In the genomic region with DNA sequence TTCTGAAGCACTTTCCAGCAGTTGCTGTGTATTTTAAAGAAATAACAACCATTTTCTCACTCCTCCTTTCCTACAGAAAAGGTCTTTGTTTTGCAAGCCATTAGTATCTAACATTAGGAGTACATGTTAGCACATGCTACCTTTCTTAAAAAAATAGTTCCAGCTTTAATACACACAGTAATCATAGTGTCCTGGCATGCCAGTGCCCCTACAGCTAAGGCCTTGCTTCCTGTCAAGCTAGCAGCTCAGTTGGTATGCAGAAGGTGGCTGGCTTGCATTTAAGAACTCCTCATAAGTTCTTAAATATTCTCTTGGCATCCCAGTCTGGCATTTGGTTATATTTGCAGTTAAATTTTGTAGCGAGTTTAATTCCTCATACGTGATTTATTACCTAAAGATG, we compare ENCODE assay signal across 22 cellular contexts.
DNase-seq lines count a peak whose midpoint lies in the region; ATAC-seq and TF ChIP-seq lines count a peak whose summit lies in the region.
"Had no signal": no experiment of that assay in that cellular context is flagged by ENCODE, and none has a peak within 500 bp of the region (broad histone marks: within the 10 kb centered on the region; RNA-seq: fewer than 3 reads in every experiment).

No MANE protein-coding gene starts in this region.

- no peak overlapping the region for H3K4me3 ChIP-seq in cardiac muscle cell
- no peak overlapping the region for H3K4me3 ChIP-seq in smooth muscle cell
- no peak overlapping the region for H3K4me3 ChIP-seq in left lung
- H3K4me3 ChIP-seq: GM23248, HAP-1, Peyer's patch, SJSA1 had no signal

- H3F3A ChIP-seq in smooth muscle cell (ENCODE audit: low read depth), result no peaks in the 10 kb centered on the region

- no peaks in the 10 kb centered on the region for H3K27me3 ChIP-seq in cardiac muscle cell
- no peaks in the 10 kb centered on the region for H3K27me3 ChIP-seq in foreskin keratinocyte
- no peaks in the 10 kb centered on the region for H3K27me3 ChIP-seq in smooth muscle cell (ENCODE audit: low read depth)
- no peaks in the 10 kb centered on the region for H3K27me3 ChIP-seq in left lung
- H3K27me3 ChIP-seq: Peyer's patch, SJSA1 had no signal

- H3K9me3 ChIP-seq in cardiac muscle cell (ENCODE audit: low read depth) (no peaks in the 10 kb centered on the region), smooth muscle cell (replicated peaks; ENCODE audit: low read depth) (no peaks in the 10 kb centered on the region), left lung (no peaks in the 10 kb centered on the region)
- H3K9me3 ChIP-seq: HAP-1, Peyer's patch, SJSA1 had no signal

- intact Hi-C loops in left cardiac atrium (cut with DNase I) (no loop called here), left lung (cut with DNase I) (no loop called here)

- H3K4me1 ChIP-seq in cardiac muscle cell (ENCODE audit: low read depth) (no peaks in the 10 kb centered on the region), foreskin keratinocyte (peaks cover 35% of the 10 kb centered on the region), smooth muscle cell (ENCODE audit: low read depth) (no peaks in the 10 kb centered on the region), left lung (no peaks in the 10 kb centered on the region)
- H3K4me1 ChIP-seq: HAP-1, Peyer's patch, SJSA1 had no signal

- POLR2A ChIA-PET in HEK293T (lab: Yijun Ruan, JAX), result no interaction called here

- CTCF ChIA-PET in HEK293T (lab: Yijun Ruan, JAX), result no interaction called here

- H3K9ac ChIP-seq in smooth muscle cell (ENCODE audit: low read depth), result no peak overlapping the region
- H3K9ac ChIP-seq: GM23248 had no signal

- ATAC-seq in left cardiac atrium, result no peak
- peak; percentile 67 for ATAC-seq in foreskin keratinocyte
- ATAC-seq in HG03342 (IDR thresholded peaks at IDR 0.05; ENCODE audit: unreplicated experiment), result no peak
- ATAC-seq in left lung, result no peak
- ATAC-seq: Right ventricle myocardium inferior had no signal

- H3K27ac ChIP-seq in cardiac muscle cell (peak overlapping the region; percentile 48), VCaP (peak overlapping the region; percentile 91), foreskin keratinocyte (peak overlapping the region; percentile 37), smooth muscle cell (ENCODE audit: low read depth) (peak overlapping the region; percentile 27), left lung (no peak overlapping the region)
- H3K27ac ChIP-seq: C4-2B, Peyer's patch, SJSA1 had no signal

- peaks cover 60% of the 10 kb centered on the region for H4K20me1 ChIP-seq in smooth muscle cell (ENCODE audit: low read depth)

- no peak for TF ChIP-seq CTCF in cardiac muscle cell (IDR thresholded peaks at IDR 0.05; ENCODE audit: low read depth, low read length)
- TF ChIP-seq CTCF in VCaP (conservative IDR thresholded peaks at IDR 0.05), result no peak
- TF ChIP-seq CTCF in foreskin keratinocyte (conservative IDR thresholded peaks at IDR 0.05), result peak; percentile 7
- no peak for TF ChIP-seq CTCF in smooth muscle cell (IDR thresholded peaks at IDR 0.05; ENCODE audit: borderline replicate concordance, insufficient read depth, poor library complexity, severe bottlenecking)
- TF ChIP-seq CTCF in left lung (IDR thresholded peaks at IDR 0.05), result no peak

- 89% methylated on average over 2 of the region's 2 CpGs for WGBS in smooth muscle cell (ENCODE audit: low lambda C conversion rate)

- H2AFZ ChIP-seq in smooth muscle cell (ENCODE audit: low read depth), result no peak overlapping the region
- H2AFZ ChIP-seq: GM23248 had no signal

- H3K36me3 ChIP-seq in cardiac muscle cell, result peaks cover 24% of the 10 kb centered on the region
- H3K36me3 ChIP-seq in smooth muscle cell (ENCODE audit: low read depth), result peaks cover 6% of the 10 kb centered on the region
- H3K36me3 ChIP-seq in left lung, result peaks cover 0 to 37% of the 10 kb centered on the region in 2 donors

- DNase-seq in cardiac muscle cell (ENCODE audit: low read depth in 1 of 2, low spot score in 1 of 2) (no peak), left cardiac atrium (no peak), foreskin keratinocyte (peak; percentile 62 to 83), smooth muscle cell (lab: John Stamatoyannopoulos, UW; ENCODE audit: unreplicated experiment) (no peak), HEK293T (ENCODE audit: extremely low spot score) (no peak), left lung (no peak)
- DNase-seq: DMS53, GDM1, GM23248, MM.1S, NCI-H1048, NCI-H1417 treated with DMSO at 0.1 percent for 48 hours, NCI-H187 treated with DMSO at 0.1 percent for 48 hours, NCI-H2107, NCI-H774, Peyer's patch had no signal

- H3K4me2 ChIP-seq in smooth muscle cell, result no peak overlapping the region

- peaks cover 13% of the 10 kb centered on the region for H3K79me2 ChIP-seq in smooth muscle cell (ENCODE audit: low read depth)

TF ChIP-seq in HEK293T, 16 proteins besides CTCF, POLR2A, EP300 and RAD21:
- no peak for TF ChIP-seq FOXA1 (IDR thresholded peaks at IDR 0.05)
- no peak for TF ChIP-seq PKNOX1 (IDR thresholded peaks at IDR 0.05)
- no peak for TF ChIP-seq ELF4 (IDR thresholded peaks at IDR 0.05)
- TF ChIP-seq FOXK2 (IDR thresholded peaks at IDR 0.05), result no peak
- no peak for TF ChIP-seq SUZ12 (IDR thresholded peaks at IDR 0.05)
- no peak for TF ChIP-seq ZNF384 (IDR thresholded peaks at IDR 0.05)
- TF ChIP-seq HDGF (IDR thresholded peaks at IDR 0.05; ENCODE audit: borderline replicate concordance), result no peak
- no peak for TF ChIP-seq SP1 (IDR thresholded peaks at IDR 0.05)

Comparison
In these comparisons a context has a peak if more than half of its experiments do, and no peak if none do; other contexts are left out.
1. DNase-seq: peak in foreskin keratinocyte (2 of 2); none in cardiac muscle cell (0 of 2), left cardiac atrium (single experiment), smooth muscle cell (single experiment), HEK293T (single experiment) and left lung (0 of 2).
2. H3K27ac ChIP-seq: peak in cardiac muscle cell (single experiment), VCaP (single experiment), foreskin keratinocyte (single experiment) and smooth muscle cell (single experiment); none in left lung (0 of 2).